In the genomic region with DNA sequence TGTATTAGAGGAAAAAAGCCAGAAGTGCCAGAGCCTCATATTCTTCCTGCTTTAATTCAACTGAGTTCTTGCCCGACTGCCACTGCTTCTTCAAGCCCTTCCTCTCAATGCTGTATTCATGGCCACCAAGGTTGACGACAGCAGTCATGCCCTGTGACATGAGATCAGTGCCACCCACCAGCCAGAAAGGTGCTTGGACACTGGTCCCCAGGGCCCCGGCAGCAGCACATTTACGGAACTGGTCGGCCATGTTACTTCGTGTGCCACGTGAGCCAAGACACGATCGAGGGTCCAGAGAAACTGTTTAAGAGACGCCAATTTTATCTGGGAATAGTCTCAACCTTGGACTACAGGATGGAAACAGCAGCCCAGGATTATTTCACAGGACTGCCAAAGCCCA, we compare ENCODE assay signal across 27 cellular contexts.
"Had no signal": no experiment of that assay in that cellular context is flagged by ENCODE, and none has a peak within 500 bp of the region (broad histone marks: within the 10 kb centered on the region; RNA-seq: fewer than 3 reads in every experiment).

No MANE protein-coding gene starts in this region.

- H3K4me3 ChIP-seq: left lung, lower lobe of right lung, neural progenitor cell, pancreas, smooth muscle cell, thyroid gland, transverse colon, upper lobe of left lung, vagina had no signal

- H3K4me2 ChIP-seq: neural progenitor cell, smooth muscle cell had no signal

- H3K4me3 Mint-ChIP-seq: immature natural killer cell; naive thymus-derived CD8-positive, alpha-beta T cell; nephron; neural progenitor cell; stimulated activated memory B cell treated with anti-CD40 and anti-IgM and Interleukin-4, amounts not matched to agents 10 μg/mL and 1 μg/mL and 100 μg/mL, for 72 hours; stimulated activated naive CD8-positive, alpha-beta T cell treated with anti-CD3 and anti-CD28 coated beads, Interleukin-15, amount 100 ng/mL, for 72 hours had no signal

- H2AFZ ChIP-seq: neural progenitor cell had no signal

- DNase-seq: hypothalamus; immature natural killer cell; kidney; left colon; left lung; lower lobe of right lung; mammary epithelial cell; mesenchymal stem cell; naive thymus-derived CD8-positive, alpha-beta T cell; pancreas; retina; right cardiac atrium; stimulated activated CD4-positive, alpha-beta T cell treated with anti-CD3 and anti-CD28 coated beads, Interleukin-1b, Interleukin-23, amount 100 ng/mL, for 48 hours; stimulated activated CD4-positive, alpha-beta T cell treated with anti-CD3 and anti-CD28 coated beads, Interleukin-2, amount 100 ng/mL, for 48 hours; stimulated activated CD4-positive, alpha-beta T cell treated with anti-CD3 and anti-CD28 coated beads, Interleukin-4, amount 100 ng/mL, for 4 hours; stimulated activated CD8-positive, alpha-beta memory T cell treated with anti-CD3 and anti-CD28 coated beads, Interleukin-4, amount 100 ng/mL, for 48 hours; stimulated activated naive CD4-positive, alpha-beta T cell treated with Interleukin-2 at 50 U/mL for 16 hours; stimulated activated naive CD8-positive, alpha-beta T cell treated with anti-CD3 and anti-CD28 coated beads, Interleukin-15, amount 100 ng/mL, for 72 hours; substantia nigra; thyroid gland; transverse colon; upper lobe of left lung had no signal

- ATAC-seq: left lung; lower lobe of right lung; naive thymus-derived CD8-positive, alpha-beta T cell; right cardiac atrium; stimulated activated memory B cell treated with anti-CD40 and anti-IgM and Interleukin-4, amounts not matched to agents 10 μg/mL and 1 μg/mL and 100 μg/mL, for 72 hours; stimulated activated naive CD8-positive, alpha-beta T cell treated with anti-CD3 and anti-CD28 coated beads, Interleukin-15, amount 100 ng/mL, for 72 hours had no signal

- H3K27ac ChIP-seq: left lung, lower lobe of right lung, neural progenitor cell, pancreas, thyroid gland, transverse colon, upper lobe of left lung, vagina had no signal

- H3K27me3 Mint-ChIP-seq: naive thymus-derived CD8-positive, alpha-beta T cell; stimulated activated naive CD8-positive, alpha-beta T cell treated with anti-CD3 and anti-CD28 coated beads, Interleukin-15, amount 100 ng/mL, for 72 hours had no signal

- H3K27ac Mint-ChIP-seq: immature natural killer cell; neural progenitor cell; stimulated activated memory B cell treated with anti-CD40 and anti-IgM and Interleukin-4, amounts not matched to agents 10 μg/mL and 1 μg/mL and 100 μg/mL, for 72 hours; stimulated activated naive CD8-positive, alpha-beta T cell treated with anti-CD3 and anti-CD28 coated beads, Interleukin-15, amount 100 ng/mL, for 72 hours had no signal

- H3K27me3 ChIP-seq: left lung, neural progenitor cell, pancreas, thyroid gland, transverse colon, upper lobe of left lung, vagina had no signal

- H3K36me3 ChIP-seq: neural progenitor cell had no signal

- H3K9me3 ChIP-seq: left lung, lower lobe of right lung, pancreas, thyroid gland, transverse colon, upper lobe of left lung, vagina had no signal

- H3K4me1 Mint-ChIP-seq: nephron; stimulated activated memory B cell treated with anti-CD40 and anti-IgM and Interleukin-4, amounts not matched to agents 10 μg/mL and 1 μg/mL and 100 μg/mL, for 72 hours; stimulated activated naive CD8-positive, alpha-beta T cell treated with anti-CD3 and anti-CD28 coated beads, Interleukin-15, amount 100 ng/mL, for 72 hours had no signal

- H3K4me1 ChIP-seq: left lung, lower lobe of right lung, pancreas, thyroid gland, upper lobe of left lung, vagina had no signal

- H3K9me3 Mint-ChIP-seq: immature natural killer cell; naive thymus-derived CD8-positive, alpha-beta T cell; neural progenitor cell; stimulated activated memory B cell treated with anti-CD40 and anti-IgM and Interleukin-4, amounts not matched to agents 10 μg/mL and 1 μg/mL and 100 μg/mL, for 72 hours; stimulated activated naive CD8-positive, alpha-beta T cell treated with anti-CD3 and anti-CD28 coated beads, Interleukin-15, amount 100 ng/mL, for 72 hours had no signal
